In the genomic region with DNA sequence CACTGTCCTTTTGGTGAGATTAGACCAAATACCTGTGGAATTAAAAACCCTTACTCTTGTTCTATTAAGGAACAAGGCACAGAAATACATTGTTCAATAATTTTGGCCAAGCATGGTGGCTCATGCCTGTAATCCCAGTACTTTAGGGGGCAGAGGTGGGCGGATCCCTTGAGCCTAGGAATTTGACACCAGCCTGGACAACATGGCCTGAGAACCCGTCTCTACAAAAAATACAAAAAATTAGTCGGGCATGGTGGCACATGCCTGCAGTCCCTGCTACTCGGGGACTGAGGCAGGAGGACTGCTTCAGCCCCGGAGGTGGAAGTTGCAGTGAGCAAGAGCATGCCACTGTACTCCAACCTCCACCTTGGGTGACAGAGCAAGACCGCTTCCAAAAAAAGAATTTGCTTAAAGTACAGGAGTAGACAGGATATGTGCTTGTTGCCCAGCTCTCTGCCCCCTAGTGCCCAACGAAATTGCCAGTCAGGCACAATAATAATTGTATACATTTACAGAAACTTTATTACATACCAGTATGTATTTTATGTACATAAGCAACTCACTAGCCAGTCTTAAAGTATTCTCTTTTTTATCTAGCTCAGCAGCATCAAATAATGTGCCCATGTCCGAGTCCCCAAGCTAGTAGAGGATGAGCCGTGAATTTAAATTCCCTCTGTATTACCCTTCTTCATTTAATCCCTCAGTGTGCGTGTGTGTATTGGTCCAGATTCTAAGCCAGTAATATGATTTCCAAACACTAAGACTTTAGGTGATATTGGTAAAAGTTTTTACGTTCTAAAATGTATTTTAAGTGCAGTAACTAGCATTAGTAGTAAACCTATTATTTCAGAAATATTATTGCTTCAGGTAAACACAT, we compare ENCODE assay signal across 8 cellular contexts. TPM values are rescaled to one million over a fixed set of nuclear protein-coding genes. Genes with fewer than 3 reads are reported as not detected.
DNase-seq lines count a peak whose midpoint lies in the region; ATAC-seq and TF ChIP-seq lines count a peak whose summit lies in the region.

No MANE protein-coding gene starts in this region.

- DNase-seq in GF-D8 (lab: John Stamatoyannopoulos, UW) (peak; percentile 69), MV-4-11 (lab: John Stamatoyannopoulos, UW) (peak; percentile 44), astrocyte of the spinal cord (ENCODE audit: low read depth, low spot score) (peak; percentile 5), left lobe of liver (ENCODE audit: low spot score) (no peak), tibial nerve (ENCODE audit: low spot score in 2 of 2) (no peak)

- 49% methylated on average over 11 of the region's 11 CpGs for WGBS in tibial nerve, 2 donors

- H3K4me1 ChIP-seq in tibial nerve = peaks cover 0 to 44% (median 10%) of the 10 kb centered on the region in 4 donors

- peaks cover 0 to 37% (median 9%) of the 10 kb centered on the region in 3 donors for H3K36me3 ChIP-seq in tibial nerve

- TF ChIP-seq CTCF in astrocyte of the spinal cord (IDR thresholded peaks at IDR 0.05; ENCODE audit: low read depth, low read length) = peak; percentile 49
- no peak for TF ChIP-seq CTCF in tibial nerve (IDR thresholded peaks at IDR 0.05)

- in situ Hi-C loops in astrocyte of the spinal cord (cut with HindIII; ENCODE audit: low sequenced_read_pairs) = no loop called here

- TF ChIP-seq EP300 in tibial nerve (IDR thresholded peaks at IDR 0.05) = no peak

- H3K4me3 ChIP-seq in astrocyte of the spinal cord (ENCODE audit: low read depth, low read length) (peak overlapping the region; percentile 73), tibial nerve (peak overlapping the region; percentile 90 to 99 (median 93))

- no peak for TF ChIP-seq POLR2A in tibial nerve (IDR thresholded peaks at IDR 0.05)

- no peaks in the 10 kb centered on the region for H3K9me3 ChIP-seq in tibial nerve

- peak overlapping the region in 3 of 4 donors; percentile 95 to 99 (median 98) for H3K27ac ChIP-seq in tibial nerve

- H3K27me3 ChIP-seq in tibial nerve = no peaks in the 10 kb centered on the region

- ATAC-seq in left lobe of liver (peak; percentile 24), HG03045 (IDR thresholded peaks at IDR 0.05; ENCODE audit: unreplicated experiment) (no peak), HG03097 (IDR thresholded peaks at IDR 0.05; ENCODE audit: low FRiP score, unreplicated experiment) (no peak), HG03095 (IDR thresholded peaks at IDR 0.05; ENCODE audit: unreplicated experiment) (no peak)

RNA-seq across cellular contexts. Expression of a gene that starts 1.4 kb away (rescaled TPM):
- total RNA-seq in left lobe of liver (13.1 TPM), tibial nerve (10 to 100 TPM; 33.6 to 58.4 (median 49.8) TPM)

RNA-seq across cellular contexts. Expression of a gene that starts 23.6 kb away (rescaled TPM):
- 70.8 TPM for total RNA-seq in left lobe of liver
- 1 to 10 TPM; 1.2 to 2.5 (median 1.6) TPM for total RNA-seq in tibial nerve

RNA-seq across cellular contexts. Expression of a gene that starts 42.8 kb away (rescaled TPM):
- total RNA-seq in left lobe of liver (14.2 TPM), tibial nerve (under 1 TPM in 1 of 4 donors, not detected in 3; 0.98 TPM)

Comparison
In these comparisons a context has a peak if more than half of its experiments do, and no peak if none do; other contexts are left out.
1. DNase-seq: peak in GF-D8 (single experiment), MV-4-11 (single experiment) and astrocyte of the spinal cord (single experiment); none in left lobe of liver (single experiment) and tibial nerve (0 of 2).
2. RNA of a gene that starts 23.6 kb away (total RNA-seq): 70.8 TPM in left lobe of liver (single experiment); 1.2 to 2.5 TPM in tibial nerve; every median in the first group is over 10 times any median in the second.